In genomic region chr10:131157899-131158298, GRCh38 we compare ENCODE assay signal across 24 cellular contexts.
DNase-seq lines count a peak whose midpoint lies in the region; ATAC-seq, FAIRE-seq and TF ChIP-seq lines count a peak whose summit lies in the region.
"Had no signal": no experiment of that assay in that cellular context is flagged by ENCODE, and none has a peak within 500 bp of the region (broad histone marks: within the 10 kb centered on the region; RNA-seq: fewer than 3 reads in every experiment).

No MANE protein-coding gene starts in this region.

- H3K4me3 Mint-ChIP-seq in CD14-positive monocyte (no peak overlapping the region), endothelial cell (ENCODE audit: unreplicated experiment) (peak overlapping the region; percentile 10)
- no peak overlapping the region for H3K4me3 Mint-ChIP-seq in CD8-positive, alpha-beta T cell
- H3K4me3 Mint-ChIP-seq: CD4-positive, alpha-beta T cell; CD8-positive, alpha-beta memory T cell had no signal

- peaks cover 2 to 3% (median 3%) of the 10 kb centered on the region in 3 donors for H3K27me3 Mint-ChIP-seq in CD14-positive monocyte (ENCODE audit: low read depth in 3 of 3)
- H3K27me3 Mint-ChIP-seq in endothelial cell (ENCODE audit: unreplicated experiment), result peaks cover 12% of the 10 kb centered on the region
- peaks cover 2% of the 10 kb centered on the region for H3K27me3 Mint-ChIP-seq in CD8-positive, alpha-beta T cell (ENCODE audit: low read depth)

- H3K36me3 Mint-ChIP-seq in CD14-positive monocyte, result no peaks in the 10 kb centered on the region
- peaks cover 13% of the 10 kb centered on the region for H3K36me3 Mint-ChIP-seq in endothelial cell (ENCODE audit: low read depth, unreplicated experiment)
- no peaks in the 10 kb centered on the region for H3K36me3 Mint-ChIP-seq in CD8-positive, alpha-beta T cell
- H3K36me3 Mint-ChIP-seq: CD8-positive, alpha-beta memory T cell had no signal

- H3K4me1 Mint-ChIP-seq in CD14-positive monocyte, result no peaks in the 10 kb centered on the region
- H3K4me1 Mint-ChIP-seq in endothelial cell (ENCODE audit: unreplicated experiment), result no peaks in the 10 kb centered on the region
- H3K4me1 Mint-ChIP-seq in CD8-positive, alpha-beta T cell (ENCODE audit: low read depth), result no peaks in the 10 kb centered on the region
- H3K4me1 Mint-ChIP-seq: CD8-positive, alpha-beta memory T cell had no signal

- intact Hi-C loops in CD14-positive monocyte (cut with micrococcal nuclease) (no loop called here), posterior vena cava (cut with DNase I) (no loop called here)
- intact Hi-C loops in CD8-positive, alpha-beta T cell (cut with DNase I, micrococcal nuclease), result no loop called here

- no peaks in the 10 kb centered on the region for H3K27me3 ChIP-seq in CD8-positive, alpha-beta T cell (ENCODE audit: insufficient read depth, low read length)
- H3K27me3 ChIP-seq: BE2C, BLaER1 had no signal

- no peaks in the 10 kb centered on the region for H3K4me1 ChIP-seq in CD8-positive, alpha-beta T cell (ENCODE audit: insufficient read depth, low read length)
- H3K4me1 ChIP-seq: A549, BE2C had no signal

- no peak for FAIRE-seq in frontal cortex (lab: Jason Lieb, UNC)
- FAIRE-seq: A549, GM12878, GM12892, GM18507 had no signal

- no peak overlapping the region for H3K27ac ChIP-seq in CD8-positive, alpha-beta T cell (ENCODE audit: low read depth, low read length)
- H3K27ac ChIP-seq: 22Rv1, A549, BLaER1 had no signal

- peaks cover under 1 to 15% (median 5%) of the 10 kb centered on the region in 7 donors for H3K9me3 Mint-ChIP-seq in CD14-positive monocyte
- H3K9me3 Mint-ChIP-seq in endothelial cell (ENCODE audit: unreplicated experiment), result peaks cover 45% of the 10 kb centered on the region
- peaks cover under 1% of the 10 kb centered on the region for H3K9me3 Mint-ChIP-seq in CD8-positive, alpha-beta T cell

- DNase-seq in CD14-positive monocyte (ENCODE audit: low spot score), result peak; percentile 8
- no peak for DNase-seq in endothelial cell (ENCODE audit: low spot score)
- peak; percentile 68 for DNase-seq in posterior vena cava (ENCODE audit: low spot score)
- no peak for DNase-seq in frontal cortex (ENCODE audit: low spot score in 2 of 2)
- no peak for DNase-seq in CD8-positive, alpha-beta T cell
- DNase-seq: BE2C; C1 segment of cervical spinal cord; CD4-positive, alpha-beta T cell; CD8-positive, alpha-beta memory T cell; COR-L47; DMS 273 treated with DMSO at 0.1 percent for 48 hours; DMS153; DMS53; DMS79; DND-41; EL; GDM1 had no signal

- TF ChIP-seq CTCF in CD14-positive monocyte (IDR thresholded peaks at IDR 0.05) (no peak), endothelial cell (IDR thresholded peaks at IDR 0.05; ENCODE audit: unreplicated experiment) (no peak)
- no peak for TF ChIP-seq CTCF in CD8-positive, alpha-beta T cell (IDR thresholded peaks at IDR 0.05)

- no peak for ATAC-seq in SK-N-SH treated with all-trans-retinoic acid at 6 μM for 48 hours
- no peak for ATAC-seq in CD8-positive, alpha-beta T cell
- ATAC-seq: A549, GM12878 had no signal

- POLR2A ChIA-PET in CD8-positive, alpha-beta T cell (lab: Charles Lee), result no interaction called here

- CTCF ChIA-PET in CD8-positive, alpha-beta T cell (lab: Charles Lee), result no interaction called here

- H3K27ac Mint-ChIP-seq in CD14-positive monocyte (no peak overlapping the region), endothelial cell (ENCODE audit: unreplicated experiment) (no peak overlapping the region)
- H3K27ac Mint-ChIP-seq in CD8-positive, alpha-beta T cell, result no peak overlapping the region
- H3K27ac Mint-ChIP-seq: CD4-positive, alpha-beta T cell; CD8-positive, alpha-beta memory T cell had no signal

- no peak overlapping the region for H3K4me3 ChIP-seq in CD8-positive, alpha-beta T cell (ENCODE audit: low read depth, low read length)
- H3K4me3 ChIP-seq: A549, BLaER1, GM12878 had no signal

- no peaks in the 10 kb centered on the region for H3K36me3 ChIP-seq in CD8-positive, alpha-beta T cell (ENCODE audit: insufficient read depth, low read length)
- H3K36me3 ChIP-seq: BE2C had no signal

- H3K9me3 ChIP-seq in CD8-positive, alpha-beta T cell (ENCODE audit: low read length), result no peaks in the 10 kb centered on the region
- H3K9me3 ChIP-seq: A549, BE2C had no signal

TF ChIP-seq in SK-N-SH treated with all-trans-retinoic acid at 6 μM for 48 hours, 23 proteins besides CTCF, POLR2A, EP300 and RAD21:
- TF ChIP-seq ZFP30 (CRISPR knock-in tag; IDR thresholded peaks at IDR 0.05) (no peak), BACH2 (CRISPR knock-in tag; IDR thresholded peaks at IDR 0.05; ENCODE audit: borderline replicate concordance) (no peak), ZNF565 (CRISPR knock-in tag; conservative IDR thresholded peaks at IDR 0.05; ENCODE audit: low read depth) (no peak), ARNTL (CRISPR knock-in tag; IDR thresholded peaks at IDR 0.05; ENCODE audit: borderline replicate concordance, low read depth) (no peak), RARB (CRISPR knock-in tag; IDR thresholded peaks at IDR 0.05) (no peak), TCF4 (CRISPR knock-in tag; IDR thresholded peaks at IDR 0.05; ENCODE audit: borderline replicate concordance) (no peak), PATZ1 (CRISPR knock-in tag; IDR thresholded peaks at IDR 0.05; ENCODE audit: borderline replicate concordance) (no peak)

Comparison
In these comparisons a context has a peak if more than half of its experiments do, and no peak if none do; other contexts are left out.
1. DNase-seq: peak in CD14-positive monocyte (single experiment) and posterior vena cava (single experiment); none in endothelial cell (single experiment), frontal cortex (0 of 2) and CD8-positive, alpha-beta T cell (0 of 7).